1 cellular context compared by ENCODE assay signal in the genomic region with DNA sequence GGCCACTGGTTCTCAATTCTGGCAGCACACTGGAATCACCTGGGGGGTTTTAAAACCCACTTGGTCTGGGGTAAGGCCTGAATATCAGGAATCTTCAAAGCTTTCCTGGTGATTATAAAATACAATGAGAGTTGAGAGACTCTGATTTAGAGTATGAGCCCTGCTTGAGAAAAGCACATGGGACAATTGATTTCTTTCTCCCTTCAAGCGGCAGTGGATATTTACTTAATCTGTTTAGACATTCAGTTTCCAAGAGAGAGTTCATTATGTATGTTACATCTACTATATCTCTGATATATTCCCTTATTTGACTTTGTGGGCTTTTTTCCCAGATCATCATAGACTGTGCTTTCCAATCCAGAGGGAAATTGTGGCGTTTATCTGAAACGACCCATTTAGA.
TF ChIP-seq lines count a peak whose summit lies in the region.

No MANE protein-coding gene starts in this region.

TF ChIP-seq in GM23338, 12 proteins besides CTCF, POLR2A, EP300 and RAD21 (continued from another document):
- TF ChIP-seq, protein P1, sequence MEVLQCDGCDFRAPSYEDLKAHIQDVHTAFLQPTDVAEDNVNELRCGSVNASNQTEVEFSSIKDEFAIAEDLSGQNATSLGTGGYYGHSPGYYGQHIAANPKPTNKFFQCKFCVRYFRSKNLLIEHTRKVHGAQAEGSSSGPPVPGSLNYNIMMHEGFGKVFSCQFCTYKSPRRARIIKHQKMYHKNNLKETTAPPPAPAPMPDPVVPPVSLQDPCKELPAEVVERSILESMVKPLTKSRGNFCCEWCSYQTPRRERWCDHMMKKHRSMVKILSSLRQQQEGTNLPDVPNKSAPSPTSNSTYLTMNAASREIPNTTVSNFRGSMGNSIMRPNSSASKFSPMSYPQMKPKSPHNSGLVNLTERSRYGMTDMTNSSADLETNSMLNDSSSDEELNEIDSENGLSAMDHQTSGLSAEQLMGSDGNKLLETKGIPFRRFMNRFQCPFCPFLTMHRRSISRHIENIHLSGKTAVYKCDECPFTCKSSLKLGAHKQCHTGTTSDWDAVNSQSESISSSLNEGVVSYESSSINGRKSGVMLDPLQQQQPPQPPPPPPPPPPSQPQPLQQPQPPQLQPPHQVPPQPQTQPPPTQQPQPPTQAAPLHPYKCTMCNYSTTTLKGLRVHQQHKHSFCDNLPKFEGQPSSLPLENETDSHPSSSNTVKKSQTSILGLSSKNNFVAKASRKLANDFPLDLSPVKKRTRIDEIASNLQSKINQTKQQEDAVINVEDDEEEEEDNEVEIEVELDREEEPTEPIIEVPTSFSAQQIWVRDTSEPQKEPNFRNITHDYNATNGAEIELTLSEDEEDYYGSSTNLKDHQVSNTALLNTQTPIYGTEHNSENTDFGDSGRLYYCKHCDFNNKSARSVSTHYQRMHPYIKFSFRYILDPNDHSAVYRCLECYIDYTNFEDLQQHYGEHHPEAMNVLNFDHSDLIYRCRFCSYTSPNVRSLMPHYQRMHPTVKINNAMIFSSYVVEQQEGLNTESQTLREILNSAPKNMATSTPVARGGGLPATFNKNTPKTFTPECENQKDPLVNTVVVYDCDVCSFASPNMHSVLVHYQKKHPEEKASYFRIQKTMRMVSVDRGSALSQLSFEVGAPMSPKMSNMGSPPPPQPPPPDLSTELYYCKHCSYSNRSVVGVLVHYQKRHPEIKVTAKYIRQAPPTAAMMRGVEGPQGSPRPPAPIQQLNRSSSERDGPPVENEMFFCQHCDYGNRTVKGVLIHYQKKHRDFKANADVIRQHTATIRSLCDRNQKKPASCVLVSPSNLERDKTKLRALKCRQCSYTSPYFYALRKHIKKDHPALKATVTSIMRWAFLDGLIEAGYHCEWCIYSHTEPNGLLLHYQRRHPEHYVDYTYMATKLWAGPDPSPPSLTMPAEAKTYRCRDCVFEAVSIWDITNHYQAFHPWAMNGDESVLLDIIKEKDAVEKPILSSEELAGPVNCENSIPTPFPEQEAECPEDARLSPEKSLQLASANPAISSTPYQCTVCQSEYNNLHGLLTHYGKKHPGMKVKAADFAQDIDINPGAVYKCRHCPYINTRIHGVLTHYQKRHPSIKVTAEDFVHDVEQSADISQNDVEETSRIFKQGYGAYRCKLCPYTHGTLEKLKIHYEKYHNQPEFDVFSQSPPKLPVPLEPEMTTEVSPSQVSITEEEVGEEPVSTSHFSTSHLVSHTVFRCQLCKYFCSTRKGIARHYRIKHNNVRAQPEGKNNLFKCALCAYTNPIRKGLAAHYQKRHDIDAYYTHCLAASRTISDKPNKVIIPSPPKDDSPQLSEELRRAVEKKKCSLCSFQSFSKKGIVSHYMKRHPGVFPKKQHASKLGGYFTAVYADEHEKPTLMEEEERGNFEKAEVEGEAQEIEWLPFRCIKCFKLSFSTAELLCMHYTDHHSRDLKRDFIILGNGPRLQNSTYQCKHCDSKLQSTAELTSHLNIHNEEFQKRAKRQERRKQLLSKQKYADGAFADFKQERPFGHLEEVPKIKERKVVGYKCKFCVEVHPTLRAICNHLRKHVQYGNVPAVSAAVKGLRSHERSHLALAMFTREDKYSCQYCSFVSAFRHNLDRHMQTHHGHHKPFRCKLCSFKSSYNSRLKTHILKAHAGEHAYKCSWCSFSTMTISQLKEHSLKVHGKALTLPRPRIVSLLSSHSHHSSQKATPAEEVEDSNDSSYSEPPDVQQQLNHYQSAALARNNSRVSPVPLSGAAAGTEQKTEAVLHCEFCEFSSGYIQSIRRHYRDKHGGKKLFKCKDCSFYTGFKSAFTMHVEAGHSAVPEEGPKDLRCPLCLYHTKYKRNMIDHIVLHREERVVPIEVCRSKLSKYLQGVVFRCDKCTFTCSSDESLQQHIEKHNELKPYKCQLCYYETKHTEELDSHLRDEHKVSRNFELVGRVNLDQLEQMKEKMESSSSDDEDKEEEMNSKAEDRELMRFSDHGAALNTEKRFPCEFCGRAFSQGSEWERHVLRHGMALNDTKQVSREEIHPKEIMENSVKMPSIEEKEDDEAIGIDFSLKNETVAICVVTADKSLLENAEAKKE (CRISPR knock-in tag; IDR thresholded peaks at IDR 0.05), result no peak
